8 cellular contexts compared by ENCODE assay signal in genomic region chr7:39733881-39734571, GRCh38.
DNase-seq lines count a peak whose midpoint lies in the region; ATAC-seq, FAIRE-seq and TF ChIP-seq lines count a peak whose summit lies in the region.

No MANE protein-coding gene starts in this region.

- H3K4me3 Mint-ChIP-seq in HFFc6 (peak overlapping the region; percentile 90), WTC11 (peak overlapping the region; percentile 69)

- POLR2A ChIA-PET in WTC11 (lab: Charles Lee): interaction anchor here (1.0 to 2.5 kb wide), 4 partner anchors 8 to 154 kb away, joined by 4 to 21 read pairs (median 6); partner anchors contain the start of gene RALA

- peak overlapping the region; percentile 98 for H3K27ac ChIP-seq in fibroblast of lung (ENCODE audit: insufficient read depth, low read length)
- H3K27ac ChIP-seq in pancreas: peak overlapping the region in 3 of 4 donors; percentile 38 to 65 (median 56)

- H3K9me3 Mint-ChIP-seq in HFFc6: no peaks in the 10 kb centered on the region
- H3K9me3 Mint-ChIP-seq in WTC11: no peaks in the 10 kb centered on the region

- TF ChIP-seq CTCF in HFFc6 (IDR thresholded peaks at IDR 0.05) (no peak), WTC11 (IDR thresholded peaks at IDR 0.05) (no peak), fibroblast of lung (conservative IDR thresholded peaks at IDR 0.05 in 1 of 2, IDR thresholded peaks at IDR 0.05 in 1 of 2; ENCODE audit: low read depth in 1 of 2, low read length in 2 of 2) (no peak), pancreas (IDR thresholded peaks at IDR 0.05) (no peak)

- H3K9me3 ChIP-seq in fibroblast of lung (ENCODE audit: control insufficient read depth, insufficient read depth, low read depth, low read length) (no peaks in the 10 kb centered on the region), pancreas (no peaks in the 10 kb centered on the region)

- H3K36me3 Mint-ChIP-seq in HFFc6 (ENCODE audit: low read depth) (0 out of 2 replicates have a peak, but pooled peaks cover 6% of the 10 kb centered on the region), WTC11 (no peaks in the 10 kb centered on the region; the same call in 1 of the 2 replicates)

- H3K27me3 Mint-ChIP-seq in HFFc6 (ENCODE audit: insufficient read depth) (peaks cover 3% of the 10 kb centered on the region), WTC11 (ENCODE audit: low read depth) (peaks cover 23% of the 10 kb centered on the region)

- H3K4me2 ChIP-seq in fibroblast of lung (ENCODE audit: extremely low read depth, insufficient read depth, low read length): peak overlapping the region; percentile 92

- H4K20me1 ChIP-seq in fibroblast of lung (ENCODE audit: control insufficient read depth, extremely low read depth, insufficient read depth, low read length): no peaks in the 10 kb centered on the region

- peak overlapping the region; percentile 82 for H3K9ac ChIP-seq in fibroblast of lung (ENCODE audit: insufficient read depth, low read length)

- ATAC-seq in WTC11: peak; percentile 4; the same call in 1 of the 2 replicates
- ATAC-seq in pancreas: peak in 2 of 4 donors; percentile 3 to 15
- no peak for ATAC-seq in GM19328 (IDR thresholded peaks at IDR 0.05; ENCODE audit: unreplicated experiment)
- ATAC-seq in HG02571 (IDR thresholded peaks at IDR 0.05; ENCODE audit: unreplicated experiment): no peak
- no peak for ATAC-seq in GM21423 (IDR thresholded peaks at IDR 0.05; ENCODE audit: unreplicated experiment)

- 35 to 38% methylated on average over 8 of the region's 8 CpGs for WGBS in pancreas, 2 donors

- DNase-seq in DMS79 (lab: John Stamatoyannopoulos, UW): peak; percentile 9
- peak; percentile 87 for DNase-seq in HFFc6
- no peak for DNase-seq in WTC11 (ENCODE audit: low spot score)
- DNase-seq in fibroblast of lung (ENCODE audit: low read depth in 2 of 2): peak; percentile 50 to 95
- no peak for DNase-seq in pancreas

- intact Hi-C loops in pancreas (cut with DNase I): no loop called here

- H3K4me3 ChIP-seq in fibroblast of lung (replicated peaks in 1 of 4; ENCODE audit: control extremely low read depth in 1 of 4, insufficient read depth in 1 of 4, low read depth in 3 of 4, low read length in 4 of 4): peak overlapping the region; percentile 59 to 75 (median 66)
- peak overlapping the region; percentile 28 to 61 (median 38) for H3K4me3 ChIP-seq in pancreas

- H3K36me3 ChIP-seq in fibroblast of lung (ENCODE audit: control insufficient read depth, insufficient read depth, low read length) (no peaks in the 10 kb centered on the region), pancreas (no peaks in the 10 kb centered on the region)

- peaks cover 7% of the 10 kb centered on the region for H3K4me1 ChIP-seq in fibroblast of lung (ENCODE audit: control insufficient read depth, extremely low read depth, insufficient read depth, low read length)
- H3K4me1 ChIP-seq in pancreas: peaks cover 0 to 5% (median 4%) of the 10 kb centered on the region in 3 donors

- peak overlapping the region; percentile 92 for H3K27ac Mint-ChIP-seq in HFFc6
- H3K27ac Mint-ChIP-seq in WTC11: peak overlapping the region; percentile 95

- H2AFZ ChIP-seq in fibroblast of lung (ENCODE audit: low read length): no peak overlapping the region

- H3K79me2 ChIP-seq in fibroblast of lung (ENCODE audit: control insufficient read depth, insufficient read depth, low read length): peaks cover 2% of the 10 kb centered on the region

- CTCF ChIA-PET in WTC11 (lab: Charles Lee): interaction anchor here (1.1 to 4.8 kb wide), 7 partner anchors 8 to 154 kb away, joined by 4 to 42 read pairs (median 10); no protein-coding TSS in a partner anchor

- H3K27me3 ChIP-seq in fibroblast of lung (ENCODE audit: control insufficient read depth, insufficient read depth, low read length) (no peaks in the 10 kb centered on the region), pancreas (no peaks in the 10 kb centered on the region)

- no peak for FAIRE-seq in pancreas (lab: Jason Lieb, UNC)

- H3K4me1 Mint-ChIP-seq in HFFc6 (ENCODE audit: low read depth): peaks cover 45% of the 10 kb centered on the region
- peaks cover 30% of the 10 kb centered on the region for H3K4me1 Mint-ChIP-seq in WTC11

TF ChIP-seq in WTC11, 78 proteins besides CTCF, POLR2A, EP300 and RAD21 (continues in another document):
- TF ChIP-seq HMGA2 (CRISPR knock-in tag; IDR thresholded peaks at IDR 0.05) (no peak), ZNF423 (CRISPR knock-in tag; IDR thresholded peaks at IDR 0.05) (no peak), ETV6 (CRISPR knock-in tag; IDR thresholded peaks at IDR 0.05) (0 out of 2 replicates have a peak, but pooled peaks have one; percentile 19), USF1 (CRISPR knock-in tag; IDR thresholded peaks at IDR 0.05) (no peak), ZSCAN18 (CRISPR knock-in tag; IDR thresholded peaks at IDR 0.05) (no peak), TEAD1 (CRISPR knock-in tag; IDR thresholded peaks at IDR 0.05) (peak; percentile 51; the same call in 1 of the 2 replicates), PRRX2 (CRISPR knock-in tag; IDR thresholded peaks at IDR 0.05) (no peak), TP53 (CRISPR knock-in tag; IDR thresholded peaks at IDR 0.05) (no peak), ZNF416 (CRISPR knock-in tag; IDR thresholded peaks at IDR 0.05) (no peak), CDX4 (CRISPR knock-in tag; IDR thresholded peaks at IDR 0.05; ENCODE audit: borderline replicate concordance) (no peak), ZNF425 (CRISPR knock-in tag; conservative IDR thresholded peaks at IDR 0.05) (no peak), RORB (CRISPR knock-in tag; IDR thresholded peaks at IDR 0.05) (no peak)

Comparison
In these comparisons a context has a peak if more than half of its experiments do, and no peak if none do; other contexts are left out.
1. DNase-seq: peak in DMS79 (single experiment), HFFc6 (single experiment) and fibroblast of lung (2 of 2); none in WTC11 (single experiment) and pancreas (0 of 6).